ENCODE assay signal across 13 cellular contexts in the genomic region with DNA sequence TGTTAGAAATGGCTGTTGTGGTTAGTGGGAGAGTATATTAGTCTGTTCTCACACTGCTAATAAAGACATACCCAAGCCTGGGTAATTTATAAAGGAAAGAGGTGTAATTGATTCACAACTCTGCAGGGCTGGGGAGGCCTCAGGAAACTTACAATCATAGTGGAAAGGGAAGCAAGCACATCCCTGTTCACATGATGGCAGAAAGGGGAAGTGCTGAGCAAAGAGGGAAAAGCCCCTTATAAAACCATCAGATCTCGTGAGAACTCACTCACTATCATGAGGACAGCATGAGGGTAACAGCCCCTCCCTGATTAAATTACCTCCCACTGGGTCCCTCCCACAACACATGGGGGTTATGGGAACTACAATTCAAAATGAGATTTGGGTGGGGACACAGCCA. TPM values are rescaled to one million over a fixed set of nuclear protein-coding genes. Genes with fewer than 3 reads are reported as not detected.
"Had no signal": no experiment of that assay in that cellular context is flagged by ENCODE, and none has a peak within 500 bp of the region (broad histone marks: within the 10 kb centered on the region; RNA-seq: fewer than 3 reads in every experiment).

No MANE protein-coding gene starts in this region.

RNA-seq across cellular contexts. Expression of gene ASB18, which starts 24.2 kb away (rescaled TPM):
- total RNA-seq: natural killer cell, osteoblast, ovary, progenitor cell of endocrine pancreas, renal cortical epithelial cell, right lobe of liver, sigmoid colon, transverse colon, upper lobe of right lung, urinary bladder, uterus had no signal
- polyA plus RNA-seq: neural cell, ovary, sigmoid colon, small intestine, urinary bladder had no signal
